19 cellular contexts compared by ENCODE assay signal in genomic region chr6:88860310-88860709, GRCh38.
A peak's percentile ranks its signal among the peaks of the same experiment; 100 is the strongest.
DNase-seq lines count a peak whose midpoint lies in the region; ATAC-seq and TF ChIP-seq lines count a peak whose summit lies in the region.
"Had no signal": no experiment of that assay in that cellular context is flagged by ENCODE, and none has a peak within 500 bp of the region (broad histone marks: within the 10 kb centered on the region; RNA-seq: fewer than 3 reads in every experiment).

No MANE protein-coding gene starts in this region.

- H3K18ac ChIP-seq in H9 (ENCODE audit: insufficient read length, low read depth, low read length): no peak overlapping the region

- no peak overlapping the region for H3T11ph ChIP-seq in H9 (ENCODE audit: low read length)

- H3K4me1 ChIP-seq in right atrium auricular region: no peaks in the 10 kb centered on the region
- no peaks in the 10 kb centered on the region for H3K4me1 ChIP-seq in heart left ventricle
- H3K4me1 ChIP-seq in right cardiac atrium (ENCODE audit: control insufficient read depth, insufficient read depth, low read length): no peaks in the 10 kb centered on the region
- no peaks in the 10 kb centered on the region for H3K4me1 ChIP-seq in H9 (ENCODE audit: insufficient read depth, low read length)
- H3K4me1 ChIP-seq in testis: no peaks in the 10 kb centered on the region
- no peaks in the 10 kb centered on the region for H3K4me1 ChIP-seq in stomach
- H3K4me1 ChIP-seq: BLaER1 treated with 17β-estradiol and CSF1 and Interleukin-3, amounts not matched to agents 10 nM and 100 nM; Caco-2 had no signal

- H3K4me3 Mint-ChIP-seq in H9: no peak overlapping the region
- H3K4me3 Mint-ChIP-seq: B cell; CD4-positive, alpha-beta T cell; CD8-positive, alpha-beta T cell had no signal

- H2BK5ac ChIP-seq in H9 (ENCODE audit: insufficient read length, low read length): no peak overlapping the region

- H3K9me3 ChIP-seq in right atrium auricular region (no peaks in the 10 kb centered on the region), heart left ventricle (no peaks in the 10 kb centered on the region), right cardiac atrium (ENCODE audit: control insufficient read depth, low read length) (no peaks in the 10 kb centered on the region), H9 (ENCODE audit: control insufficient read depth, low read depth, low read length) (no peaks in the 10 kb centered on the region), testis (no peaks in the 10 kb centered on the region), stomach (no peaks in the 10 kb centered on the region)
- H3K9me3 ChIP-seq: A549; BLaER1 treated with 17β-estradiol and CSF1 and Interleukin-3, amounts not matched to agents 10 nM and 100 nM; Caco-2 had no signal

- H3K14ac ChIP-seq in H9 (ENCODE audit: insufficient read depth, low read length): no peak overlapping the region

- no peak overlapping the region for H4K8ac ChIP-seq in H9 (replicated peaks; ENCODE audit: insufficient read length, low read depth, low read length)

- ATAC-seq in Right ventricle myocardium inferior (peak; percentile 82), heart left ventricle (peak; percentile 69 to 88 (median 79)), right cardiac atrium (no peak)
- ATAC-seq: A549; CD8-positive, alpha-beta T cell had no signal

- H3K27me3 ChIP-seq in right atrium auricular region (no peaks in the 10 kb centered on the region), heart left ventricle (no peaks in the 10 kb centered on the region), right cardiac atrium (ENCODE audit: control insufficient read depth, insufficient read depth) (no peaks in the 10 kb centered on the region), H9 (ENCODE audit: insufficient read depth, low read length) (no peaks in the 10 kb centered on the region), testis (no peaks in the 10 kb centered on the region), stomach (no peaks in the 10 kb centered on the region)
- H3K27me3 ChIP-seq: BLaER1 treated with 17β-estradiol and CSF1 and Interleukin-3, amounts not matched to agents 10 nM and 100 nM had no signal

- no peak overlapping the region for H4K91ac ChIP-seq in H9 (ENCODE audit: insufficient read length, low read depth, low read length)

- no peak for TF ChIP-seq EP300 in stomach (IDR thresholded peaks at IDR 0.05)

- H3K4me2 ChIP-seq in H9 (ENCODE audit: insufficient read depth, insufficient read length, low read length): no peak overlapping the region
- H3K4me2 ChIP-seq: A549; BLaER1 treated with 17β-estradiol and CSF1 and Interleukin-3, amounts not matched to agents 10 nM and 100 nM had no signal

- 72 to 81% (median 76%) methylated on average over 2 of the region's 2 CpGs for WGBS in heart left ventricle, 4 donors
- 92% methylated on average over 2 of the region's 2 CpGs for WGBS in right cardiac atrium
- WGBS in H9 (ENCODE audit: extremely low coverage, insufficient read length, low lambda C conversion rate): no CpG with 5 or more reads among the region's 2 CpGs
- WGBS in testis, 2 donors: 81 to 84% methylated on average over 2 of the region's 2 CpGs
- WGBS in stomach, 5 donors: 88 to 97% (median 93%) methylated on average over 2 of the region's 2 CpGs

- H3K4me1 Mint-ChIP-seq in H9: no peaks in the 10 kb centered on the region

- H3K4ac ChIP-seq in H9 (ENCODE audit: low read depth, low read length): no peak overlapping the region

- no peaks in the 10 kb centered on the region for H3K9me3 Mint-ChIP-seq in H9
- H3K9me3 Mint-ChIP-seq: CD4-positive, alpha-beta T cell; CD8-positive, alpha-beta T cell had no signal

- H3K27ac Mint-ChIP-seq in H9: no peak overlapping the region
- H3K27ac Mint-ChIP-seq: B cell; CD4-positive, alpha-beta T cell; CD8-positive, alpha-beta T cell had no signal

- no peak overlapping the region for H2BK120ac ChIP-seq in H9 (ENCODE audit: low read depth, low read length, poor library complexity, severe bottlenecking)

- no peak overlapping the region for H2BK15ac ChIP-seq in H9 (ENCODE audit: low read depth, low read length)

- no peaks in the 10 kb centered on the region for H3K79me1 ChIP-seq in H9 (ENCODE audit: insufficient read depth, low read depth, low read length, poor library complexity, severe bottlenecking)

- H3K23me2 ChIP-seq in H9 (ENCODE audit: insufficient read length, low read depth, low read length, poor library complexity, severe bottlenecking): no peaks in the 10 kb centered on the region

- no peak overlapping the region for H3K27ac ChIP-seq in right atrium auricular region
- H3K27ac ChIP-seq in heart left ventricle: no peak overlapping the region
- no peak overlapping the region for H3K27ac ChIP-seq in right cardiac atrium (ENCODE audit: low read length)
- H3K27ac ChIP-seq in H9 (ENCODE audit: insufficient read length, low read depth, low read length): no peak overlapping the region
- no peak overlapping the region for H3K27ac ChIP-seq in testis
- H3K27ac ChIP-seq in stomach: no peak overlapping the region
- H3K27ac ChIP-seq: 22Rv1; A549; BLaER1 treated with 17β-estradiol and CSF1 and Interleukin-3, amounts not matched to agents 10 nM and 100 nM; C4-2B had no signal

- TF ChIP-seq CTCF in right atrium auricular region (IDR thresholded peaks at IDR 0.05) (no peak), heart left ventricle (IDR thresholded peaks at IDR 0.05) (no peak), H9 (conservative IDR thresholded peaks at IDR 0.05) (no peak), testis (IDR thresholded peaks at IDR 0.05) (no peak), stomach (IDR thresholded peaks at IDR 0.05) (no peak)

- H2AFZ ChIP-seq in H9 (ENCODE audit: low read length): no peak overlapping the region

- DNase-seq in Right ventricle myocardium inferior (ENCODE audit: missing footprints): no peak
- no peak for DNase-seq in right atrium auricular region (ENCODE audit: low spot score)
- DNase-seq in heart left ventricle: no peak
- no peak for DNase-seq in right cardiac atrium
- DNase-seq in H9: no peak
- peak; percentile 22 for DNase-seq in testis
- DNase-seq in stomach: no peak
- DNase-seq: AML-193; Caco-2; Calu3; CD4-positive, alpha-beta T cell; CD8-positive, alpha-beta T cell; DMS79 treated with DMSO at 0.1 percent for 48 hours; GF-D8 had no signal

- H4K5ac ChIP-seq in H9 (ENCODE audit: insufficient read length, low read depth, low read length): no peak overlapping the region

- intact Hi-C loops in Right ventricle myocardium inferior (cut with DNase I) (no loop called here), heart left ventricle (cut with DNase I) (loop anchor here in 3 of 10 donors (10.0 kb wide), 1 partner anchor 1466 kb away; no protein-coding TSS in a partner anchor), right cardiac atrium (cut with DNase I) (loop anchor here in 1 of 4 donors (10.0 kb wide), 1 partner anchor 926 kb away; no protein-coding TSS in a partner anchor), testis (cut with DNase I; ENCODE audit: low total_unique reads) (no loop called here), stomach (cut with DNase I; ENCODE audit: low total_unique reads) (no loop called here)

- H3K23ac ChIP-seq in H9 (ENCODE audit: insufficient read length, low read depth, low read length): no peak overlapping the region

- no peak for TF ChIP-seq POLR2A in heart left ventricle (IDR thresholded peaks at IDR 0.05)
- TF ChIP-seq POLR2A in testis (IDR thresholded peaks at IDR 0.05): no peak
- no peak for TF ChIP-seq POLR2A in stomach (IDR thresholded peaks at IDR 0.05)

- peaks cover 0 to 5% (median 0%) of the 10 kb centered on the region in 3 experiments; a peak in 1 of 7 replicates for H3K36me3 Mint-ChIP-seq in H9 (ENCODE audit: insufficient read depth in 1 of 3, low read depth in 3 of 3)

- H3K9ac ChIP-seq in H9 (ENCODE audit: extremely low read depth, insufficient read length, low read length): no peak overlapping the region
- H3K9ac ChIP-seq: BLaER1 treated with 17β-estradiol and CSF1 and Interleukin-3, amounts not matched to agents 10 nM and 100 nM had no signal

- no peak overlapping the region for H2BK20ac ChIP-seq in H9 (ENCODE audit: low read depth, low read length, poor library complexity, severe bottlenecking)

- H2AK5ac ChIP-seq in H9 (ENCODE audit: insufficient read length, low read length): no peak overlapping the region

- no peak overlapping the region for H3K56ac ChIP-seq in H9 (ENCODE audit: insufficient read length, low read depth, low read length)

- H3K4me3 ChIP-seq in right atrium auricular region (no peak overlapping the region), heart left ventricle (no peak overlapping the region), right cardiac atrium (ENCODE audit: low read length) (no peak overlapping the region), testis (no peak overlapping the region), stomach (no peak overlapping the region)
- H3K4me3 ChIP-seq: A549; BLaER1 treated with 17β-estradiol and CSF1 and Interleukin-3, amounts not matched to agents 10 nM and 100 nM had no signal

- no peaks in the 10 kb centered on the region; the same call in 1 of the 2 replicates for H3K79me2 ChIP-seq in H9 (ENCODE audit: insufficient read depth, low read length)

- H4K20me1 ChIP-seq in H9 (ENCODE audit: control insufficient read depth, insufficient read depth, insufficient read length): no peaks in the 10 kb centered on the region
- H4K20me1 ChIP-seq: BLaER1 treated with 17β-estradiol and CSF1 and Interleukin-3, amounts not matched to agents 10 nM and 100 nM had no signal

- H3K36me3 ChIP-seq in right atrium auricular region (no peaks in the 10 kb centered on the region), heart left ventricle (peaks cover 0 to 8% (median 0%) of the 10 kb centered on the region in 9 donors), testis (ENCODE audit: low read depth, missing control alignments) (no peaks in the 10 kb centered on the region), stomach (peaks cover 0 to 6% (median 0%) of the 10 kb centered on the region in 4 donors)

- H2BK12ac ChIP-seq in H9 (ENCODE audit: insufficient read length, low read depth, low read length): peak overlapping the region; percentile 14

- H3K27me3 Mint-ChIP-seq in H9 (ENCODE audit: low read depth): no peaks in the 10 kb centered on the region
- H3K27me3 Mint-ChIP-seq: B cell; CD4-positive, alpha-beta T cell had no signal

Comparison
In these comparisons a context has a peak if more than half of its experiments do, and no peak if none do; other contexts are left out.
1. ATAC-seq: peak in Right ventricle myocardium inferior (single experiment) and heart left ventricle (4 of 4); none in right cardiac atrium (0 of 2).